17 cellular contexts compared by ENCODE assay signal in genomic region chr7:121744877-121745276, GRCh38.
DNase-seq lines count a peak whose midpoint lies in the region; ATAC-seq and TF ChIP-seq lines count a peak whose summit lies in the region.
"Had no signal": no experiment of that assay in that cellular context is flagged by ENCODE, and none has a peak within 500 bp of the region (broad histone marks: within the 10 kb centered on the region; RNA-seq: fewer than 3 reads in every experiment).

No MANE protein-coding gene starts in this region.

- TF ChIP-seq RAD21 in Ishikawa (IDR thresholded peaks at IDR 0.05; ENCODE audit: low read depth) = no peak

- intact Hi-C loops in Calu3 (cut with micrococcal nuclease; ENCODE audit: unreplicated experiment) = loop anchor here (1.0 to 10.0 kb wide), 6 partner anchors 31 to 380 kb away; partner anchors contain the start of gene PTPRZ1
- intact Hi-C loops in aorta (cut with DNase I) = loop anchor here in 1 of 2 donors (2.0 kb wide), 1 partner anchor 250 kb away; no protein-coding TSS in a partner anchor

- no peak for TF ChIP-seq CTCF in Calu3 (IDR thresholded peaks at IDR 0.05; ENCODE audit: unreplicated experiment)
- TF ChIP-seq CTCF in foreskin keratinocyte (conservative IDR thresholded peaks at IDR 0.05) = no peak

- H3K36me3 Mint-ChIP-seq in Calu3 (ENCODE audit: insufficient read depth, unreplicated experiment) = peaks cover 14% of the 10 kb centered on the region
- H3K36me3 Mint-ChIP-seq: CD4-positive, alpha-beta memory T cell had no signal

- peaks cover 38% of the 10 kb centered on the region for H3K4me1 Mint-ChIP-seq in Calu3 (ENCODE audit: low read depth, unreplicated experiment)
- H3K4me1 Mint-ChIP-seq: CD4-positive, alpha-beta memory T cell had no signal

- peaks cover 2% of the 10 kb centered on the region for H3K9me3 Mint-ChIP-seq in Calu3 (ENCODE audit: low read depth, unreplicated experiment)

- H3K27me3 ChIP-seq in foreskin keratinocyte (no peaks in the 10 kb centered on the region), aorta (ENCODE audit: control insufficient read depth in 1 of 2, insufficient read depth in 2 of 2, low read length in 1 of 2) (no peaks in the 10 kb centered on the region)

- 79 to 87% methylated on average over 2 of the region's 2 CpGs for WGBS in aorta, 2 donors

- no peak for DNase-seq in Calu3
- peak; percentile 31 for DNase-seq in astrocyte of the hippocampus (ENCODE audit: low read depth, low spot score)
- DNase-seq in foreskin keratinocyte = peak in 1 of 2 donors; percentile 5
- DNase-seq in aorta = no peak
- DNase-seq in KG1 (lab: John Stamatoyannopoulos, UW) = no peak
- DNase-seq: CD4-positive, alpha-beta memory T cell; DMS79; Karpas-422; NCI-H1092 treated with DMSO at 0.1 percent for 48 hours; NCI-H226; NCI-H524 treated with DMSO at 0.1 percent for 48 hours had no signal

- H3K4me3 ChIP-seq in aorta (ENCODE audit: low read length in 2 of 2) = no peak overlapping the region
- H3K4me3 ChIP-seq: A549, SJSA1 had no signal

- BruUV-seq in Calu3 (replicated peaks; lab: Mats Ljungman, UMichigan) = no TSS peak

- H3K9me3 ChIP-seq in aorta (ENCODE audit: control insufficient read depth, low read length) = no peaks in the 10 kb centered on the region
- H3K9me3 ChIP-seq: A549, SJSA1 had no signal

- H3K27me3 Mint-ChIP-seq in Calu3 (ENCODE audit: unreplicated experiment) = no peaks in the 10 kb centered on the region
- H3K27me3 Mint-ChIP-seq: CD4-positive, alpha-beta memory T cell had no signal

- peak overlapping the region; percentile 67 for H3K4me3 Mint-ChIP-seq in Calu3 (ENCODE audit: low read depth, unreplicated experiment)
- H3K4me3 Mint-ChIP-seq: CD4-positive, alpha-beta memory T cell had no signal

- H3K27ac Mint-ChIP-seq in Calu3 (ENCODE audit: unreplicated experiment) = peak overlapping the region; percentile 99
- H3K27ac Mint-ChIP-seq: CD4-positive, alpha-beta memory T cell had no signal

- H3K27ac ChIP-seq in foreskin keratinocyte = peak overlapping the region; percentile 32
- H3K27ac ChIP-seq in aorta (ENCODE audit: low read depth in 1 of 2, low read length in 2 of 2) = no peak overlapping the region
- H3K27ac ChIP-seq: A549, SJSA1 had no signal

- ATAC-seq in foreskin keratinocyte = peak; percentile 5
- ATAC-seq in HG02938 (IDR thresholded peaks at IDR 0.05; ENCODE audit: unreplicated experiment) = no peak
- no peak for ATAC-seq in aorta (ENCODE audit: low FRiP score)
- ATAC-seq in GM21515 (IDR thresholded peaks at IDR 0.05; ENCODE audit: unreplicated experiment) = no peak
- ATAC-seq: A549, Panc1 had no signal

- no peak for TF ChIP-seq EP300 in Ishikawa (IDR thresholded peaks at IDR 0.05; ENCODE audit: borderline replicate concordance)

- no peaks in the 10 kb centered on the region for H3K36me3 ChIP-seq in aorta (ENCODE audit: control insufficient read depth in 1 of 2, insufficient read depth in 2 of 2, low read length in 1 of 2)
- H3K36me3 ChIP-seq: SJSA1 had no signal

- H3K4me1 ChIP-seq in foreskin keratinocyte = peaks cover 24% of the 10 kb centered on the region
- H3K4me1 ChIP-seq in aorta (ENCODE audit: control insufficient read depth in 1 of 2, insufficient read depth in 2 of 2, low read length in 2 of 2) = no peaks in the 10 kb centered on the region
- H3K4me1 ChIP-seq: A549, SJSA1 had no signal

- CTCF ChIA-PET in Calu3 (lab: Charles Lee) = interaction anchor here (0.5 to 1.4 kb wide), 3 partner anchors 30 to 250 kb away, joined by 3 to 5 read pairs (median 5); no protein-coding TSS in a partner anchor

TF ChIP-seq in Ishikawa, 13 proteins besides CTCF, POLR2A, EP300 and RAD21:
- TF ChIP-seq REST (IDR thresholded peaks at IDR 0.05; ENCODE audit: low read depth) (peak; percentile 56; the same call in 1 of the 2 replicates), FOXM1 (IDR thresholded peaks at IDR 0.05; ENCODE audit: borderline replicate concordance, low read depth) (no peak)
TF ChIP-seq in Ishikawa: peak in this region for 1.
